In the genomic region with DNA sequence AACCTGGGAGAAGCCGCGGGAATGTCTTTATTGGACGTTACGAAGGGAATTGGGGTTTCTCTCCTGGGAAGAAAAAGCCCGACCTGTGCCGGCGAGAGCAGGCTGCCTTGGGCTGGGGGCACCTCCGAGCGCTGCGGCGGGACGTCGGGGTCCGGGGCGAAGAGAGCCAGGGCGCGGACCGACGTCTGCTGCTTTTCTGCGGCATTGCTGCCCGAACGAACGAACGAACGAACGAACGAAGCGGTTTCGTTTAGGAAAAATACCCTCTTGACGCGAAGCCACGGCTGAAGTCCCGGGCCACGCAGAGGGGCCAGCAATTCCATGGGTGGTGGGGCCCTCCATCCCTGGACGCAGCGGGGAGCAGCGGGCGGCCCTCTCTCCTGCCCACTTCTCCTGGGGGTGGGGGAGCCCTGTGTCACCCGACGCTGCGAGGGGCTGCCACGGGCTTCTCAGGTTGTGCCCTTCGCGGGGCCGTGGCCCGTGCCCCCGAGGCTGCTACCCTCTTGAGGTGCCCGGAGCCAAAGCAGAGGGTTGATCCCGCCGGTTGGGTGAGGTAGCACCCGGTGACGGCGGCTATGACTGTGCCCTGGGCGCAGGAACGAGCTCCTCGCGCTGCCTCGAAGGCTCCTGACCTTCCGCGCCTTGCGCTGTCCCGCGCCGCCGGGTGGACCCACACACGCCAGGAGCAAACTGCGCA, we compare ENCODE assay signal across 11 cellular contexts. TPM values are rescaled to one million over a fixed set of nuclear protein-coding genes. Genes with fewer than 3 reads are reported as not detected.
A peak's percentile ranks its signal among the peaks of the same experiment; 100 is the strongest.
DNase-seq lines count a peak whose midpoint lies in the region; ATAC-seq, FAIRE-seq and TF ChIP-seq lines count a peak whose summit lies in the region.
"Had no signal": no experiment of that assay in that cellular context is flagged by ENCODE, and none has a peak within 500 bp of the region (broad histone marks: within the 10 kb centered on the region; RNA-seq: fewer than 3 reads in every experiment).

No MANE protein-coding gene starts in this region.

- H3K4me2 ChIP-seq in H1 (ENCODE audit: insufficient read depth in 1 of 2, low read depth in 2 of 2, low read length in 2 of 2): peak overlapping the region; percentile 63 to 77
- no peak overlapping the region for H3K4me2 ChIP-seq in neural cell (ENCODE audit: low read length)

- WGBS in H1 (ENCODE audit: extremely low coverage in 1 of 2, insufficient coverage in 1 of 2, insufficient read length in 1 of 2, insufficient replicate concordance in 2 of 2, low coverage in 1 of 2, low lambda C conversion rate in 2 of 2, missing lambda C conversion rate in 1 of 2), 2 experiments: 2% methylated on average over 55 of the region's 67 CpGs; no CpG with 5 or more reads in 1 of the 2 experiments

- FAIRE-seq in H1 (lab: Jason Lieb, UNC): no peak
- FAIRE-seq: astrocyte, TTC549 had no signal

- TF ChIP-seq CTCF in H1 (IDR thresholded peaks at IDR 0.05; ENCODE audit: control extremely low read depth in 1 of 3, insufficient read depth in 1 of 3, low read depth in 1 of 3, low read length in 3 of 3) (no peak), neural cell (IDR thresholded peaks at IDR 0.05; ENCODE audit: poor library complexity, severe bottlenecking) (no peak)

- H3K4me3 ChIP-seq in HUES6 (ENCODE audit: low read depth, low read length) (peak overlapping the region; percentile 47), H1 (ENCODE audit: extremely low read depth in 1 of 4, insufficient read depth in 2 of 4, low read depth in 3 of 4, low read length in 4 of 4) (peak overlapping the region; percentile 9 to 58 (median 24); a peak in 6 of 8 replicates), neural cell (ENCODE audit: low read length) (no peak overlapping the region)

- POLR2A ChIA-PET in H1 (lab: Charles Lee; ENCODE audit: partially characterized antibody): interaction anchor here (1.1 to 4.0 kb wide), 5 partner anchors 8 to 20 kb away, joined by 3 to 20 read pairs (median 6); no protein-coding TSS in a partner anchor

- H3K36me3 ChIP-seq in HUES6 (ENCODE audit: control insufficient read depth, insufficient read depth, low read length): no peaks in the 10 kb centered on the region
- H3K36me3 ChIP-seq in H1 (ENCODE audit: control insufficient read depth in 2 of 4, insufficient read depth in 4 of 4, low read length in 3 of 4): 0 out of 8 replicates have a peak, but pooled peaks cover 0 to 3% (median 0%) of the 10 kb centered on the region in 4 experiments
- no peaks in the 10 kb centered on the region for H3K36me3 ChIP-seq in neural cell (ENCODE audit: insufficient read depth, low read length)

- 0 out of 2 replicates have a peak, but pooled peaks cover 2% of the 10 kb centered on the region for H3K79me1 ChIP-seq in H1 (ENCODE audit: low read depth, low read length)

- H2BK5ac ChIP-seq in H1 (ENCODE audit: low read depth, low read length): peak overlapping the region; percentile 71; the same call in 1 of the 2 replicates

- H3K23ac ChIP-seq in H1 (ENCODE audit: insufficient read length): no peak overlapping the region

- no peak overlapping the region for H3K14ac ChIP-seq in H1 (ENCODE audit: insufficient read length)

- H3K18ac ChIP-seq in H1 (ENCODE audit: extremely low read depth, low read length): no peak overlapping the region; the same call in 1 of the 2 replicates

- H4K8ac ChIP-seq in H1 (ENCODE audit: extremely low read depth, insufficient read depth, low read length): peak overlapping the region; percentile 78

- H3K27me3 ChIP-seq in HUES6 (ENCODE audit: control insufficient read depth, insufficient read depth, low read length) (peaks cover 98% of the 10 kb centered on the region), H1 (replicated peaks in 1 of 4; ENCODE audit: control insufficient read depth in 3 of 4, extremely low read depth in 1 of 4, insufficient read depth in 3 of 4, low read length in 3 of 4) (peaks cover 96 to 99% (median 98%) of the 10 kb centered on the region in 4 experiments), neural cell (ENCODE audit: insufficient read depth, low read depth, low read length) (peaks cover 100% of the 10 kb centered on the region)

- H3K27ac ChIP-seq in HUES6 (ENCODE audit: low read depth, low read length): no peak overlapping the region
- H3K27ac ChIP-seq in H1 (ENCODE audit: low read depth, low read length): no peak overlapping the region
- no peak overlapping the region for H3K27ac ChIP-seq in neural cell (ENCODE audit: low read length)

- peaks cover 28% of the 10 kb centered on the region for H3K4me1 ChIP-seq in HUES6 (ENCODE audit: control insufficient read depth, insufficient read depth, low read length)
- H3K4me1 ChIP-seq in H1 (replicated peaks in 1 of 4; ENCODE audit: control insufficient read depth in 3 of 4, insufficient read depth in 4 of 4, low read length in 3 of 4): peaks cover 3 to 30% (median 17%) of the 10 kb centered on the region in 4 experiments; a peak in 6 of 7 replicates

- TF ChIP-seq POLR2A in H1 (IDR thresholded peaks at IDR 0.05; ENCODE audit: control extremely low read depth in 1 of 2, low read depth in 2 of 2, low read length in 2 of 2): no peak

- no peak overlapping the region for H4K91ac ChIP-seq in H1 (replicated peaks; ENCODE audit: insufficient read length, low read length)

- H3K23me2 ChIP-seq in H1 (ENCODE audit: low read depth, low read length): peaks cover 12% of the 10 kb centered on the region; the same call in 1 of the 2 replicates

- H3K9ac ChIP-seq in HUES6 (ENCODE audit: low read length) (peak overlapping the region; percentile 62), H1 (replicated peaks in 1 of 4; ENCODE audit: extremely low read depth in 1 of 4, low read depth in 3 of 4, low read length in 3 of 4) (no peak overlapping the region; a peak in 1 of 7 replicates), neural cell (ENCODE audit: low read length) (no peak overlapping the region)

- H2AFZ ChIP-seq in H1 (ENCODE audit: low read length) (no peak overlapping the region), neural cell (ENCODE audit: low read depth, low read length) (no peak overlapping the region)

- no peak overlapping the region for H2AK5ac ChIP-seq in H1 (ENCODE audit: low read depth, low read length)

- H3K56ac ChIP-seq in H1 (replicated peaks; ENCODE audit: insufficient read length, low read depth, low read length): no peak overlapping the region

- H3K9me2 ChIP-seq in neural cell (ENCODE audit: insufficient read depth, low read length): no peaks in the 10 kb centered on the region

- H4K5ac ChIP-seq in H1 (ENCODE audit: insufficient read length, low read depth, low read length): no peak overlapping the region

- CTCF ChIA-PET in H1 (lab: Charles Lee; ENCODE audit: partially characterized antibody): interaction anchor here (1.0 to 2.4 kb wide), 3 partner anchors 12 to 82 kb away, joined by 3 to 10 read pairs (median 5); no protein-coding TSS in a partner anchor

- H2BK120ac ChIP-seq in H1 (replicated peaks; ENCODE audit: low read depth, low read length): no peak overlapping the region

- H3K79me2 ChIP-seq in H1 (ENCODE audit: control insufficient read depth in 1 of 2, insufficient read depth in 2 of 2, low read length in 2 of 2): no peaks in the 10 kb centered on the region
- no peaks in the 10 kb centered on the region for H3K79me2 ChIP-seq in neural cell (replicated peaks; ENCODE audit: insufficient read depth, low read length)

- H3K9me3 ChIP-seq in HUES6 (ENCODE audit: control insufficient read depth, insufficient read depth, low read depth, low read length) (no peaks in the 10 kb centered on the region), H1 (ENCODE audit: insufficient read depth in 2 of 2, low read depth in 1 of 2, low read length in 1 of 2) (no peaks in the 10 kb centered on the region), neural cell (ENCODE audit: low read length) (no peaks in the 10 kb centered on the region)

- H4K20me1 ChIP-seq in H1 (replicated peaks in 1 of 2; ENCODE audit: control insufficient read depth in 1 of 2, insufficient read depth in 2 of 2, low read length in 2 of 2) (peaks cover 35 to 45% of the 10 kb centered on the region in 2 experiments), neural cell (ENCODE audit: insufficient read depth) (no peaks in the 10 kb centered on the region)

- 0 out of 2 replicates have a peak overlapping the region, but pooled peaks have one; percentile 61 for H2BK20ac ChIP-seq in H1 (ENCODE audit: low read length)

- peak overlapping the region; percentile 68; the same call in 1 of the 2 replicates for H2BK12ac ChIP-seq in H1 (ENCODE audit: low read depth, low read length)

- no peak for ATAC-seq in HG03139 (IDR thresholded peaks at IDR 0.05; ENCODE audit: unreplicated experiment)

- no peak for TF ChIP-seq EP300 in H1 (IDR thresholded peaks at IDR 0.05; ENCODE audit: borderline replicate concordance in 1 of 2, low read depth in 2 of 2, low read length in 2 of 2)
- no peak for TF ChIP-seq EP300 in neural cell (conservative IDR thresholded peaks at IDR 0.05; ENCODE audit: poor library complexity, severe bottlenecking)

- no peaks in the 10 kb centered on the region for H3F3A ChIP-seq in neural cell (ENCODE audit: insufficient read depth, low read length, poor library complexity, severe bottlenecking)

- peak; percentile 54 for DNase-seq in AG08396 (ENCODE audit: low spot score)
- no peak for DNase-seq in H1 (ENCODE audit: low read depth in 1 of 2, low spot score in 2 of 2)
- no peak for DNase-seq in activated CD4-positive, CD25-positive, alpha-beta regulatory T cell (lab: John Stamatoyannopoulos, UW)
- no peak for DNase-seq in NCI-H82 treated with DMSO at 0.1 percent for 48 hours (lab: John Stamatoyannopoulos, UW; ENCODE audit: unreplicated experiment)
- no peak for DNase-seq in effector CD4-positive, alpha-beta T cell
- DNase-seq: NCI-H226 had no signal

- H2BK15ac ChIP-seq in H1 (ENCODE audit: low read length): peak overlapping the region; percentile 92; the same call in 1 of the 2 replicates

- TF ChIP-seq RAD21 in H1 (IDR thresholded peaks at IDR 0.05 in 1 of 2, conservative IDR thresholded peaks at IDR 0.05 in 1 of 2; ENCODE audit: low read depth in 2 of 2, low read length in 2 of 2) (no peak), neural cell (conservative IDR thresholded peaks at IDR 0.05) (no peak)

- no peak overlapping the region for H3K4ac ChIP-seq in H1 (replicated peaks; ENCODE audit: insufficient read length, low read depth, low read length)

TF ChIP-seq in H1, 55 proteins besides CTCF, POLR2A, EP300 and RAD21 (continues in another document):
- no peak for TF ChIP-seq SRF (IDR thresholded peaks at IDR 0.05; ENCODE audit: low read depth, low read length)

TF ChIP-seq in neural cell, 6 proteins besides CTCF, POLR2A, EP300 and RAD21 (continues in another document):
- peak; percentile 89 for TF ChIP-seq POLR2AphosphoS5 (IDR thresholded peaks at IDR 0.05)

RNA-seq across cellular contexts. Expression of a gene that starts 4.9 kb away (rescaled TPM):
- total RNA-seq in H1 (2021; fragmentation: NEBNext Ultra II Directional; extraction: Animal tissue kit (Norgen Biotek cat#: 25700)): not detected in 2 replicates
- polyA plus RNA-seq in H1 (2011; rRNA removed) (0.03 and 0.05 TPM in 2 replicates), neural cell (1.9 TPM in 1 of 2 replicates, not detected in the other)
- polyA plus RNA-seq in H1 (2011; cell fraction: cytosol; rRNA removed): 0.05 TPM
- polyA plus RNA-seq in H1 (2011; cell fraction: nucleus; rRNA removed): 0.06 TPM
- polyA plus RNA-seq in H1 (2012, experiment 1 of 2): not detected in 4 replicates
- not detected for polyA plus RNA-seq in H1 (2012, experiment 2 of 2)
- polyA plus RNA-seq in H1 (2013, experiment 1 of 2): 0.04 TPM
- polyA plus RNA-seq in H1 (2013, experiment 2 of 2): 0.06 TPM
- not detected in 2 replicates for polyA minus RNA-seq in H1 (2011; rRNA and poly(A)+ RNA removed)
- polyA minus RNA-seq in H1 (2011; cell fraction: cytosol; rRNA and poly(A)+ RNA removed): 0.88 TPM
- polyA minus RNA-seq in H1 (2011; cell fraction: nucleus; rRNA and poly(A)+ RNA removed): 0.70 TPM
- polyA minus RNA-seq in neural cell: not detected in 2 replicates
